Comparison of ENCODE assay signal across 19 cellular contexts in genomic region chr16:19657831-19658230, GRCh38.
"Had no signal": no experiment of that assay in that cellular context is flagged by ENCODE, and none has a peak within 500 bp of the region (broad histone marks: within the 10 kb centered on the region; RNA-seq: fewer than 3 reads in every experiment).

No MANE protein-coding gene starts in this region.

- H3K9me3 ChIP-seq: esophagus muscularis mucosa, gastroesophageal sphincter, right atrium auricular region, testis, tibial nerve had no signal

- H3K4me1 Mint-ChIP-seq: natural killer cell had no signal

- ATAC-seq: effector memory CD8-positive, alpha-beta T cell; gastroesophageal sphincter; left lobe of liver; natural killer cell; stimulated activated effector memory CD8-positive, alpha-beta T cell treated with anti-CD3 and anti-CD28 coated beads, Interleukin-12 subunit alpha, Interleukin-12 subunit beta, amount 100 ng/mL, for 72 hours; stimulated activated naive CD8-positive, alpha-beta T cell treated with anti-CD3 and anti-CD28 coated beads, Interleukin-15, Interleukin-2, amounts not matched to agents 100 U/mL and 50 U/mL, for 24 hours had no signal

- H3K9me3 Mint-ChIP-seq: effector memory CD8-positive, alpha-beta T cell; natural killer cell; stimulated activated effector memory CD8-positive, alpha-beta T cell treated with anti-CD3 and anti-CD28 coated beads, Interleukin-12 subunit alpha, Interleukin-12 subunit beta, amount 100 ng/mL, for 72 hours had no signal

- H3K4me2 ChIP-seq: smooth muscle cell had no signal

- DNase-seq: effector memory CD8-positive, alpha-beta T cell; glutamatergic neuron; islet precursor cell; mammary epithelial cell; natural killer cell; posterior cingulate gyrus; stimulated activated CD4-positive, alpha-beta T cell treated with anti-CD3 and anti-CD28 coated beads, Interleukin-4, amount 100 ng/mL, for 1 hour; stimulated activated CD8-positive, alpha-beta memory T cell treated with anti-CD3 and anti-CD28 coated beads, Interleukin-4, amount 100 ng/mL, for 48 hours; stimulated activated naive CD8-positive, alpha-beta T cell treated with anti-CD3 and anti-CD28 coated beads, Interleukin-15, Interleukin-2, amounts not matched to agents 100 U/mL and 50 U/mL, for 24 hours; testis had no signal

- H3K27ac ChIP-seq: epithelial cell of prostate, esophagus muscularis mucosa, gastroesophageal sphincter, right atrium auricular region, testis, tibial nerve had no signal

- H3K4me3 ChIP-seq: esophagus muscularis mucosa, gastroesophageal sphincter, right atrium auricular region, smooth muscle cell, testis, tibial nerve had no signal

- H3K4me1 ChIP-seq: esophagus muscularis mucosa, gastroesophageal sphincter, right atrium auricular region had no signal

- H3K27me3 ChIP-seq: esophagus muscularis mucosa, gastroesophageal sphincter, right atrium auricular region, testis, tibial nerve had no signal

- H3K27ac Mint-ChIP-seq: effector memory CD8-positive, alpha-beta T cell; natural killer cell; stimulated activated effector memory CD8-positive, alpha-beta T cell treated with anti-CD3 and anti-CD28 coated beads, Interleukin-12 subunit alpha, Interleukin-12 subunit beta, amount 100 ng/mL, for 72 hours had no signal

- H3K27me3 Mint-ChIP-seq: effector memory CD8-positive, alpha-beta T cell had no signal

- H3K4me3 Mint-ChIP-seq: effector memory CD8-positive, alpha-beta T cell; natural killer cell; neural crest cell; stimulated activated effector memory CD8-positive, alpha-beta T cell treated with anti-CD3 and anti-CD28 coated beads, Interleukin-12 subunit alpha, Interleukin-12 subunit beta, amount 100 ng/mL, for 72 hours had no signal
